15 cellular contexts compared by ENCODE assay signal in genomic region chr3:32886296-32886695, GRCh38.
"Had no signal": no experiment of that assay in that cellular context is flagged by ENCODE, and none has a peak within 500 bp of the region (broad histone marks: within the 10 kb centered on the region; RNA-seq: fewer than 3 reads in every experiment).

No MANE protein-coding gene starts in this region.

- DNase-seq: activated CD4-positive, alpha-beta T cell treated with anti-CD3 and anti-CD28 coated beads for 1 hour; activated CD4-positive, alpha-beta T cell treated with anti-CD3 and anti-CD28 coated beads, Interleukin-2, amount 50 U/mL, for 48 hours; activated naive CD4-positive, alpha-beta T cell treated with anti-CD3 and anti-CD28 coated beads, Interleukin-2, amount 10 ng/mL, durations not matched to agents 7 days and 5 days; foreskin fibroblast; naive thymus-derived CD4-positive, alpha-beta T cell; retina; stimulated activated CD4-positive, alpha-beta T cell treated with anti-CD3 and anti-CD28 coated beads, Interleukin-2, amount 100 ng/mL, for 48 hours; stimulated activated naive B cell treated with anti-CD40 and anti-IgM and Interleukin-4, amounts not matched to agents 10 μg/mL and 1 μg/mL and 100 μg/mL, for 72 hours; T1000; thyroid gland had no signal

- H3K4me3 ChIP-seq: lung, thyroid gland had no signal

- H3K36me3 ChIP-seq: thyroid gland had no signal

- H3K27me3 Mint-ChIP-seq: stimulated activated naive B cell treated with anti-CD40 and anti-IgM and Interleukin-4, amounts not matched to agents 10 μg/mL and 1 μg/mL and 100 μg/mL, for 72 hours had no signal

- H3K9me3 ChIP-seq: thyroid gland had no signal

- H3K27me3 ChIP-seq: thyroid gland had no signal

- H3K27ac ChIP-seq: thyroid gland had no signal

- H3K4me3 Mint-ChIP-seq: activated naive CD4-positive, alpha-beta T cell treated with anti-CD3 and anti-CD28 coated beads, Interleukin-2, amount 10 ng/mL, durations not matched to agents 7 days and 5 days; activated T-helper 17 cell treated with anti-CD3 and anti-CD28 coated beads, Interleukin-2, amount 50 U/mL, for 72 hours; naive thymus-derived CD4-positive, alpha-beta T cell; stimulated activated naive B cell treated with anti-CD40 and anti-IgM and Interleukin-4, amounts not matched to agents 10 μg/mL and 1 μg/mL and 100 μg/mL, for 72 hours had no signal

- FAIRE-seq: astrocyte, bronchial epithelial cell, endometrium had no signal

- ATAC-seq: activated T-helper 17 cell treated with anti-CD3 and anti-CD28 coated beads, Interleukin-2, amount 50 U/mL, for 72 hours; naive thymus-derived CD4-positive, alpha-beta T cell; stimulated activated naive B cell treated with anti-CD40 and anti-IgM and Interleukin-4, amounts not matched to agents 10 μg/mL and 1 μg/mL and 100 μg/mL, for 72 hours had no signal

- H3K27ac Mint-ChIP-seq: activated naive CD4-positive, alpha-beta T cell treated with anti-CD3 and anti-CD28 coated beads, Interleukin-2, amount 10 ng/mL, durations not matched to agents 7 days and 5 days; activated T-helper 17 cell treated with anti-CD3 and anti-CD28 coated beads, Interleukin-2, amount 50 U/mL, for 72 hours; naive thymus-derived CD4-positive, alpha-beta T cell had no signal

- H3K36me3 Mint-ChIP-seq: activated naive CD4-positive, alpha-beta T cell treated with anti-CD3 and anti-CD28 coated beads, Interleukin-2, amount 10 ng/mL, durations not matched to agents 7 days and 5 days; naive thymus-derived CD4-positive, alpha-beta T cell; stimulated activated naive B cell treated with anti-CD40 and anti-IgM and Interleukin-4, amounts not matched to agents 10 μg/mL and 1 μg/mL and 100 μg/mL, for 72 hours had no signal

- H3K9me3 Mint-ChIP-seq: activated naive CD4-positive, alpha-beta T cell treated with anti-CD3 and anti-CD28 coated beads, Interleukin-2, amount 10 ng/mL, durations not matched to agents 7 days and 5 days; activated T-helper 17 cell treated with anti-CD3 and anti-CD28 coated beads, Interleukin-2, amount 50 U/mL, for 72 hours; naive thymus-derived CD4-positive, alpha-beta T cell; stimulated activated naive B cell treated with anti-CD40 and anti-IgM and Interleukin-4, amounts not matched to agents 10 μg/mL and 1 μg/mL and 100 μg/mL, for 72 hours had no signal
